In the genomic region with DNA sequence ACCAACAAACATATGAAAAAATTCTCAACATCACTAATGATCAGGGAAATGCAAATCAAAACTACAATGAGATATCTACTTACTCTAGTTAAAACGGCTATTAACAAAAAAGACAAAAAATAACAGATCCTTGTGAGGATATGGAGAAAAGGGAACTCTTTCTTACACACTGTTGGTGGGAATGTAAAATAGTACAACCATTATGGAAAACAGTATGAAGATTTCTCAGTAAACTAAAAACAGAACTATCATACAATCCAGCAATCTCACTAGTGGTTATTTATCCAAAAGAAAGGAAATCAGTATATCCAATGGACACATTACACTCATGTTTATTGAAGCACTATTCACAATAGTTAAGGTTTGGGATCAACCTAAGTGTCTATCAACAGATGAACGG, we compare ENCODE assay signal across 11 cellular contexts. TPM values are rescaled to one million over a fixed set of nuclear protein-coding genes. Genes with fewer than 3 reads are reported as not detected.
"Had no signal": no experiment of that assay in that cellular context is flagged by ENCODE, and none has a peak within 500 bp of the region (broad histone marks: within the 10 kb centered on the region; RNA-seq: fewer than 3 reads in every experiment).

No MANE protein-coding gene starts in this region.

- H3K4me2 ChIP-seq: GM23338 had no signal

- ATAC-seq: GM23338, HCT116 had no signal

- H3K4me1 ChIP-seq: HAP-1 had no signal

- H3K36me3 ChIP-seq: HAP-1 had no signal

- H3K4me3 ChIP-seq: GM23248, GM23338, HAP-1 had no signal

- H2AFZ ChIP-seq: GM23248, GM23338 had no signal

- FAIRE-seq: H1 had no signal

- H3K9ac ChIP-seq: GM23248 had no signal

- H3K9me3 ChIP-seq: HAP-1 had no signal

- DNase-seq: GM23248, GOT3, H7, H9, HCEC 1CT, HFFc6 had no signal

- H3K27ac ChIP-seq: GM23248 had no signal

RNA-seq across cellular contexts. Expression of a gene that starts 3.9 kb away (rescaled TPM):
- total RNA-seq: GM23248, GM23338, H1, H9, HFFc6 had no signal
- polyA plus RNA-seq: GM23248, GM23338 had no signal

RNA-seq across cellular contexts. Expression of a gene that starts 11.3 kb away (rescaled TPM):
- total RNA-seq: GM23248, GM23338, H1, H7, H9, HFFc6 had no signal
- polyA plus RNA-seq: GM23248, GM23338 had no signal

RNA-seq across cellular contexts. Expression of a gene that starts 16.2 kb away (rescaled TPM):
- total RNA-seq: GM23248, GM23338, H1, H7, H9, HFFc6 had no signal
- polyA plus RNA-seq: GM23248, GM23338 had no signal

RNA-seq across cellular contexts. Expression of a gene that starts 31.5 kb away (rescaled TPM):
- total RNA-seq: GM23248, GM23338, H1, H4, H7, H9, HFFc6 had no signal
- polyA plus RNA-seq: GM23248, GM23338, H1 had no signal

RNA-seq across cellular contexts. Expression of a gene that starts 35.9 kb away (rescaled TPM):
- total RNA-seq: GM23248, GM23338, H1, H7, H9, HFFc6 had no signal
- polyA plus RNA-seq: GM23248, GM23338, H1 had no signal
